In the genomic region with DNA sequence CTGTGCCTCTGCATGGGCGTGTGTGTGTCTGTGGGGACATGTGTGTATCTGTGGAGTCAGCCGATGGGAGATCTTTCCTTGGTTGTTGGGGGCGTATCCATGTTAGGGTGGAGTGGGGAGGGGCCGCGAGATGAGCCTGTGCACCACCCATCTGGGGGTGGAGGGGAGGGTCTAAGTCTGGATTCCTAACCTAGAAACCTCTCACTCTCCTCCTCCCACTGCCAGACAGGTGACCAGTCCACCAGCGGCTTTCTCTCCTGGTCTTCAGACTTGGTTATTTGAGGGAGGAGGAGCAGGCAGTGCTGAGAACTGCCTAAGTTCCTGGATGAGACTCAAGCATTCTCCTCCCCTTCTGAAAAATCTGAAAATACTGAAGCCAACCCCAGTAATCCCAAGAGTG, we compare ENCODE assay signal across 33 cellular contexts. TPM values are rescaled to one million over a fixed set of nuclear protein-coding genes. Genes with fewer than 3 reads are reported as not detected.
DNase-seq lines count a peak whose midpoint lies in the region; ATAC-seq, FAIRE-seq and TF ChIP-seq lines count a peak whose summit lies in the region.
"Had no signal": no experiment of that assay in that cellular context is flagged by ENCODE, and none has a peak within 500 bp of the region (broad histone marks: within the 10 kb centered on the region; RNA-seq: fewer than 3 reads in every experiment).

No MANE protein-coding gene starts in this region.

- H3K4me2 ChIP-seq in K562 (ENCODE audit: insufficient read depth, low read length) (no peak overlapping the region), neural progenitor cell (no peak overlapping the region)

- no peaks in the 10 kb centered on the region for H3K36me3 ChIP-seq in K562 (ENCODE audit: control insufficient read depth, insufficient read depth, low read length)
- no peaks in the 10 kb centered on the region for H3K36me3 ChIP-seq in neural progenitor cell
- H3K36me3 ChIP-seq: cardiac muscle cell, left lung, Peyer's patch had no signal

- no peak overlapping the region for H2AFZ ChIP-seq in K562 (ENCODE audit: low read depth, low read length)
- H2AFZ ChIP-seq in neural progenitor cell (replicated peaks): no peak overlapping the region
- H2AFZ ChIP-seq: parathyroid adenoma had no signal

- no peak for TF ChIP-seq EP300 in K562 (IDR thresholded peaks at IDR 0.05; ENCODE audit: low read length)

- BruUV-seq in K562 (replicated peaks; lab: Mats Ljungman, UMichigan): no TSS peak

- H3K4me3 ChIP-seq in K562: no peak overlapping the region
- no peak overlapping the region for H3K4me3 ChIP-seq in neural progenitor cell
- H3K4me3 ChIP-seq: cardiac muscle cell, coronary artery, left lung, Peyer's patch, skin epidermis had no signal

- H3K4me1 Mint-ChIP-seq in neural progenitor cell: peaks cover 4% of the 10 kb centered on the region

- in situ Hi-C loops in K562 (cut with MboI): no loop called here

- CTCF ChIA-PET in K562 (lab: Yijun Ruan, JAX; ENCODE audit: low intra/inter-chr PET ratio): interaction anchor here (0.6 kb wide), 1 partner anchor 66 kb away, joined by 5 read pairs; no protein-coding TSS in a partner anchor

- intact Hi-C loops in K562 (cut with micrococcal nuclease): no loop called here

- 4% methylated on average over 6 of the region's 6 CpGs for WGBS in K562 (ENCODE audit: insufficient coverage, low coverage, missing lambda C conversion rate)

- H3K9me3 Mint-ChIP-seq in neural progenitor cell: no peaks in the 10 kb centered on the region
- H3K9me3 Mint-ChIP-seq: activated naive CD8-positive, alpha-beta T cell treated with anti-CD3 and anti-CD28 coated beads for 36 hours; activated T-cell treated with anti-CD3 and anti-CD28 coated beads, Interleukin-2, amount 50 U/mL, for 24 hours; memory B cell; stimulated activated memory B cell treated with anti-CD40 and anti-IgM and Interleukin-4, amounts not matched to agents 10 μg/mL and 1 μg/mL and 100 μg/mL, for 72 hours had no signal

- POLR2A ChIA-PET in K562 (lab: Yijun Ruan, JAX): interaction anchor here (0.6 kb wide), 1 partner anchor 16 kb away, joined by 4 read pairs; no protein-coding TSS in a partner anchor

- TF ChIP-seq POLR2A in K562 (conservative IDR thresholded peaks at IDR 0.05): no peak

- peaks cover 8% of the 10 kb centered on the region for H3F3A ChIP-seq in neural progenitor cell (ENCODE audit: low read depth)

- H3K36me3 Mint-ChIP-seq in neural progenitor cell: no peaks in the 10 kb centered on the region
- H3K36me3 Mint-ChIP-seq: activated naive CD8-positive, alpha-beta T cell treated with anti-CD3 and anti-CD28 coated beads for 36 hours; memory B cell; stimulated activated memory B cell treated with anti-CD40 and anti-IgM and Interleukin-4, amounts not matched to agents 10 μg/mL and 1 μg/mL and 100 μg/mL, for 72 hours had no signal

- no peak for TF ChIP-seq CTCF in K562 (IDR thresholded peaks at IDR 0.05 in 2 of 3, conservative IDR thresholded peaks at IDR 0.05 in 1 of 3; ENCODE audit: insufficient read depth in 2 of 3, low read depth in 1 of 3, low read length in 3 of 3)
- TF ChIP-seq CTCF in neural progenitor cell (IDR thresholded peaks at IDR 0.05): no peak

- no peak for FAIRE-seq in K562 (lab: Jason Lieb, UNC)
- FAIRE-seq: GM18507, islet of Langerhans had no signal

- H3K4me3 Mint-ChIP-seq in neural progenitor cell: peak overlapping the region; percentile 50
- H3K4me3 Mint-ChIP-seq: activated CD4-positive, alpha-beta T cell treated with anti-CD3 and anti-CD28 coated beads for 36 hours; activated naive CD8-positive, alpha-beta T cell treated with anti-CD3 and anti-CD28 coated beads for 36 hours; activated T-cell treated with anti-CD3 and anti-CD28 coated beads, Interleukin-2, amount 50 U/mL, for 24 hours; memory B cell; stimulated activated memory B cell treated with anti-CD40 and anti-IgM and Interleukin-4, amounts not matched to agents 10 μg/mL and 1 μg/mL and 100 μg/mL, for 72 hours had no signal

- TF ChIP-seq RAD21 in K562 (CRISPR knock-in tag; conservative IDR thresholded peaks at IDR 0.05 in 1 of 2, IDR thresholded peaks at IDR 0.05 in 1 of 2): no peak

- no peak overlapping the region for H3K9ac ChIP-seq in K562 (ENCODE audit: insufficient read depth in 1 of 2, low read depth in 2 of 2, low read length in 2 of 2)
- no peak overlapping the region for H3K9ac ChIP-seq in neural progenitor cell
- H3K9ac ChIP-seq: parathyroid adenoma had no signal

- no peaks in the 10 kb centered on the region for H3K9me3 ChIP-seq in K562 (replicated peaks; ENCODE audit: control insufficient read depth, insufficient read depth, low read depth, low read length)
- H3K9me3 ChIP-seq in neural progenitor cell (ENCODE audit: low read depth): no peaks in the 10 kb centered on the region
- H3K9me3 ChIP-seq: Caco-2, left lung, Peyer's patch had no signal

- H3K27me3 ChIP-seq in K562 (ENCODE audit: control insufficient read depth in 2 of 2, insufficient read depth in 2 of 2, low read length in 2 of 2) (peaks cover 16 to 30% of the 10 kb centered on the region in 2 experiments), neural progenitor cell (peaks cover 100% of the 10 kb centered on the region)

- no peak overlapping the region for H3K27ac Mint-ChIP-seq in neural progenitor cell
- H3K27ac Mint-ChIP-seq: activated CD4-positive, alpha-beta T cell treated with anti-CD3 and anti-CD28 coated beads for 36 hours; activated naive CD8-positive, alpha-beta T cell treated with anti-CD3 and anti-CD28 coated beads for 36 hours; activated T-cell treated with anti-CD3 and anti-CD28 coated beads, Interleukin-2, amount 50 U/mL, for 24 hours; memory B cell; stimulated activated memory B cell treated with anti-CD40 and anti-IgM and Interleukin-4, amounts not matched to agents 10 μg/mL and 1 μg/mL and 100 μg/mL, for 72 hours had no signal

- H3K27ac ChIP-seq in K562 (ENCODE audit: extremely low read depth, low read depth, low read length) (no peak overlapping the region), neural progenitor cell (no peak overlapping the region)
- H3K27ac ChIP-seq: C4-2B, cardiac muscle cell, coronary artery, left lung, parathyroid adenoma, Peyer's patch, skin epidermis had no signal

- no peaks in the 10 kb centered on the region for H3K79me2 ChIP-seq in K562 (ENCODE audit: control insufficient read depth, insufficient read depth, low read length)
- H3K79me2 ChIP-seq in neural progenitor cell (ENCODE audit: low read depth): no peaks in the 10 kb centered on the region
- H3K79me2 ChIP-seq: parathyroid adenoma had no signal

- H3K9me1 ChIP-seq in K562 (ENCODE audit: control insufficient read depth, insufficient read depth, low read length): no peaks in the 10 kb centered on the region

- DNase-seq in DMS114 treated with DMSO at 0.1 percent for 48 hours (lab: John Stamatoyannopoulos, UW; ENCODE audit: unreplicated experiment): peak; percentile 9
- DNase-seq in NCI-H1694 (lab: John Stamatoyannopoulos, UW): peak; percentile 69
- DNase-seq in K562 (ENCODE audit: extremely low read depth in 1 of 4, low spot score in 3 of 4): peak in 3 of 4 experiments; percentile 31 to 55 (median 53)
- no peak for DNase-seq in neural progenitor cell (ENCODE audit: low spot score)
- DNase-seq in activated effector memory CD4-positive, alpha-beta T cell treated with anti-CD3 and anti-CD28 coated beads, Interleukin-2, amount 50 U/mL, for 16 hours: no peak
- no peak for DNase-seq in COLO668 (lab: John Stamatoyannopoulos, UW; ENCODE audit: unreplicated experiment)
- DNase-seq: activated CD4-positive, alpha-beta T cell treated with anti-CD3 and anti-CD28 coated beads for 36 hours; activated CD8-positive, alpha-beta memory T cell treated with anti-CD3 and anti-CD28 coated beads for 24 hours; activated gamma-delta T cell; activated naive CD8-positive, alpha-beta T cell treated with anti-CD3 and anti-CD28 coated beads for 36 hours; activated T-cell treated with anti-CD3 and anti-CD28 coated beads, Interleukin-2, amount 50 U/mL, for 24 hours; Caco-2; effector memory CD4-positive, alpha-beta T cell; left lung; NCI-H1092; NCI-H1930; NCI-H2227 treated with DMSO at 0.1 percent for 48 hours; Peyer's patch; SHP77; trophoblast cell had no signal

- peaks cover 4 to 52% of the 10 kb centered on the region in 2 experiments; a peak in 3 of 5 replicates for H3K4me1 ChIP-seq in K562 (replicated peaks in 1 of 2; ENCODE audit: control insufficient read depth in 2 of 2, insufficient read depth in 2 of 2, low read length in 2 of 2)
- peaks cover 23% of the 10 kb centered on the region for H3K4me1 ChIP-seq in neural progenitor cell
- H3K4me1 ChIP-seq: parathyroid adenoma had no signal

- ATAC-seq in K562 (peak; percentile 50), GM21447 (IDR thresholded peaks at IDR 0.05; ENCODE audit: unreplicated experiment) (no peak)
- ATAC-seq: activated CD4-positive, alpha-beta T cell treated with anti-CD3 and anti-CD28 coated beads for 36 hours; left lung; stimulated activated memory B cell treated with anti-CD40 and anti-IgM and Interleukin-4, amounts not matched to agents 10 μg/mL and 1 μg/mL and 100 μg/mL, for 72 hours had no signal

- H3K27me3 Mint-ChIP-seq in neural progenitor cell (ENCODE audit: insufficient read depth, low read depth): peaks cover 61% of the 10 kb centered on the region

- H4K20me1 ChIP-seq in K562 (replicated peaks; ENCODE audit: control insufficient read depth, insufficient read depth, low read length) (0 out of 2 replicates have a peak, but pooled peaks cover 8% of the 10 kb centered on the region), neural progenitor cell (ENCODE audit: low read depth) (peaks cover 57% of the 10 kb centered on the region)

RNA-seq across cellular contexts. Expression of a gene that starts 0.9 kb away (rescaled TPM):
- not detected in 2 replicates for total RNA-seq in K562 (2011; cell fraction: chromatin; rRNA removed; ENCODE audit: low replicate concordance)
- not detected in 2 replicates for total RNA-seq in K562 (2011; cell fraction: nucleolus; rRNA removed)
- not detected in 2 replicates for total RNA-seq in K562 (2011; cell fraction: nucleoplasm; rRNA removed)
- total RNA-seq in K562 (2014; rRNA removed): not detected in 2 replicates
- total RNA-seq in K562 (2014; rRNA removed; fragmentation: Illumina TruSeq; extraction: Trizol): not detected in 2 replicates
- not detected in 2 replicates for total RNA-seq in K562 (2015; rRNA removed; fragmentation: Illumina TruSeq; extraction: Trizol)
- total RNA-seq in K562 (2021): not detected in 2 replicates
- polyA plus RNA-seq in K562 (2011; rRNA removed): not detected in 2 replicates
- polyA plus RNA-seq in K562 (2011; cell fraction: cytosol; rRNA removed): not detected in 2 replicates
- not detected in 2 replicates for polyA plus RNA-seq in K562 (2011; cell fraction: nucleus; rRNA removed)
- 0.01 TPM in 1 of 2 replicates, not detected in the other for polyA plus RNA-seq in K562 (2012)
- polyA plus RNA-seq in K562 (2014; fragmentation: Illumina TruSeq; extraction: Trizol): not detected in 2 replicates
- not detected for polyA plus RNA-seq in K562 (2014; fragmentation: Nextera tagmentation; extraction: Ambion mirVana)
- not detected in 2 replicates for polyA plus RNA-seq in K562 (2014; rRNA removed)
- not detected in 2 replicates for polyA minus RNA-seq in K562 (2011; rRNA and poly(A)+ RNA removed)
- polyA minus RNA-seq in K562 (2011; cell fraction: cytosol; rRNA and poly(A)+ RNA removed): not detected in 2 replicates
- not detected in 2 replicates for polyA minus RNA-seq in K562 (2011; cell fraction: nucleus; rRNA and poly(A)+ RNA removed)
- not detected in 2 replicates for total RNA-seq in neural progenitor cell (ENCODE audit: low replicate concordance)
- total RNA-seq: activated CD4-positive, alpha-beta T cell treated with anti-CD3 and anti-CD28 coated beads for 36 hours; activated naive CD8-positive, alpha-beta T cell treated with anti-CD3 and anti-CD28 coated beads for 36 hours; Caco-2; cardiac muscle cell; epithelial cell of proximal tubule; left lung; Peyer's patch; T-helper 2 cell treated with Interferon-gamma antibody and Interleukin-4, amounts not matched to agents 100 ng/mL and 5 ng/mL, for 36 hours had no signal
- polyA plus RNA-seq: cardiac muscle cell, neural cell had no signal

RNA-seq across cellular contexts. Expression of a gene that starts 18.2 kb away (rescaled TPM):
- total RNA-seq in K562 (2011; cell fraction: chromatin; rRNA removed; ENCODE audit: low replicate concordance): not detected in 2 replicates
- total RNA-seq in K562 (2011; cell fraction: nucleolus; rRNA removed): not detected in 2 replicates
- not detected in 2 replicates for total RNA-seq in K562 (2011; cell fraction: nucleoplasm; rRNA removed)
- total RNA-seq in K562 (2014; rRNA removed) (not detected in 2 replicates), K562 (2014; rRNA removed; fragmentation: Illumina TruSeq; extraction: Trizol) (0.07 TPM in 1 of 2 replicates, not detected in the other), K562 (2015; rRNA removed; fragmentation: Illumina TruSeq; extraction: Trizol) (not detected in 2 replicates), K562 (2021) (0.18 TPM in 1 of 2 replicates, not detected in the other), neural progenitor cell (ENCODE audit: low replicate concordance) (0.90 TPM in 1 of 2 replicates, not detected in the other)
- polyA plus RNA-seq in K562 (2011; rRNA removed) (0.10 TPM in 1 of 2 replicates, not detected in the other), K562 (2014; fragmentation: Illumina TruSeq; extraction: Trizol) (0.10 TPM in 1 of 2 replicates, not detected in the other), K562 (2014; fragmentation: Nextera tagmentation; extraction: Ambion mirVana) (under 1 TPM in 1 of 2 experiments, not detected in 1; 0.07 TPM), K562 (2014; rRNA removed) (not detected in 2 replicates)
- 0.15 TPM in 1 of 2 replicates, not detected in the other for polyA plus RNA-seq in K562 (2011; cell fraction: cytosol; rRNA removed)
- 0.07 TPM in 1 of 2 replicates, not detected in the other for polyA plus RNA-seq in K562 (2011; cell fraction: nucleus; rRNA removed)
- polyA plus RNA-seq in K562 (2012): 0.06 and 0.14 TPM in 2 replicates
- not detected in 2 replicates for polyA minus RNA-seq in K562 (2011; rRNA and poly(A)+ RNA removed)
- not detected in 2 replicates for polyA minus RNA-seq in K562 (2011; cell fraction: cytosol; rRNA and poly(A)+ RNA removed)
- polyA minus RNA-seq in K562 (2011; cell fraction: nucleus; rRNA and poly(A)+ RNA removed): not detected in 2 replicates
- total RNA-seq: activated naive CD8-positive, alpha-beta T cell treated with anti-CD3 and anti-CD28 coated beads for 36 hours; Caco-2; epithelial cell of proximal tubule; T-helper 2 cell treated with Interferon-gamma antibody and Interleukin-4, amounts not matched to agents 100 ng/mL and 5 ng/mL, for 36 hours had no signal

RNA-seq across cellular contexts. Expression of a gene that starts 28.3 kb away (rescaled TPM):
- 89.9 and 212 TPM in 2 replicates for total RNA-seq in K562 (2011; cell fraction: chromatin; rRNA removed; ENCODE audit: low replicate concordance)
- 162 and 190 TPM in 2 replicates for total RNA-seq in K562 (2011; cell fraction: nucleolus; rRNA removed)
- 132 TPM in 2 replicates for total RNA-seq in K562 (2011; cell fraction: nucleoplasm; rRNA removed)
- 41.1 and 46.0 TPM in 2 replicates for total RNA-seq in K562 (2014; rRNA removed)
- total RNA-seq in K562 (2014; rRNA removed; fragmentation: Illumina TruSeq; extraction: Trizol): 18.6 and 22.0 TPM in 2 replicates
- 31.6 and 32.1 TPM in 2 replicates for total RNA-seq in K562 (2015; rRNA removed; fragmentation: Illumina TruSeq; extraction: Trizol)
- total RNA-seq in K562 (2021): 60.2 and 69.3 TPM in 2 replicates
- polyA plus RNA-seq in K562 (2011; rRNA removed): 64.4 and 64.9 TPM in 2 replicates
- polyA plus RNA-seq in K562 (2011; cell fraction: cytosol; rRNA removed): 45.8 and 114 TPM in 2 replicates
- polyA plus RNA-seq in K562 (2011; cell fraction: nucleus; rRNA removed): 254 and 418 TPM in 2 replicates
- polyA plus RNA-seq in K562 (2012): 58.5 and 83.7 TPM in 2 replicates
- polyA plus RNA-seq in K562 (2014; fragmentation: Illumina TruSeq; extraction: Trizol): 51.1 and 62.4 TPM in 2 replicates
- polyA plus RNA-seq in K562 (2014; fragmentation: Nextera tagmentation; extraction: Ambion mirVana): 1 to 10 TPM in 1 of 2 experiments, under 1 TPM in 1; 0.63 to 1.9 TPM
- polyA plus RNA-seq in K562 (2014; rRNA removed): 79.9 and 87.0 TPM in 2 replicates
- 27.4 and 54.1 TPM in 2 replicates for polyA minus RNA-seq in K562 (2011; rRNA and poly(A)+ RNA removed)
- 25.1 and 39.6 TPM in 2 replicates for polyA minus RNA-seq in K562 (2011; cell fraction: cytosol; rRNA and poly(A)+ RNA removed)
- 62.2 and 85.6 TPM in 2 replicates for polyA minus RNA-seq in K562 (2011; cell fraction: nucleus; rRNA and poly(A)+ RNA removed)
- total RNA-seq in neural progenitor cell (ENCODE audit: low replicate concordance): 21.5 and 54.9 TPM in 2 replicates

RNA-seq across cellular contexts. Expression of a gene that starts 56.5 kb away (rescaled TPM):
- 3.6 and 11.8 TPM in 2 replicates for total RNA-seq in K562 (2011; cell fraction: chromatin; rRNA removed; ENCODE audit: low replicate concordance)
- 6.8 and 7.2 TPM in 2 replicates for total RNA-seq in K562 (2011; cell fraction: nucleolus; rRNA removed)
- total RNA-seq in K562 (2011; cell fraction: nucleoplasm; rRNA removed): 5.1 and 6.0 TPM in 2 replicates
- 0.82 and 1.2 TPM in 2 replicates for total RNA-seq in K562 (2014; rRNA removed)
- total RNA-seq in K562 (2014; rRNA removed; fragmentation: Illumina TruSeq; extraction: Trizol): 0.29 and 0.33 TPM in 2 replicates
- 0.98 and 1.4 TPM in 2 replicates for total RNA-seq in K562 (2015; rRNA removed; fragmentation: Illumina TruSeq; extraction: Trizol)
- 1.1 and 1.4 TPM in 2 replicates for total RNA-seq in K562 (2021)
- polyA plus RNA-seq in K562 (2011; rRNA removed): 0.58 and 0.67 TPM in 2 replicates
- polyA plus RNA-seq in K562 (2011; cell fraction: cytosol; rRNA removed): 0.34 and 0.92 TPM in 2 replicates
- polyA plus RNA-seq in K562 (2011; cell fraction: nucleus; rRNA removed): 3.7 and 7.7 TPM in 2 replicates
- 1.4 and 3.2 TPM in 2 replicates for polyA plus RNA-seq in K562 (2012)
- polyA plus RNA-seq in K562 (2014; fragmentation: Illumina TruSeq; extraction: Trizol): 0.65 and 0.73 TPM in 2 replicates
- not detected for polyA plus RNA-seq in K562 (2014; fragmentation: Nextera tagmentation; extraction: Ambion mirVana)
- polyA plus RNA-seq in K562 (2014; rRNA removed): 0.86 and 1.4 TPM in 2 replicates
- 0.33 and 0.53 TPM in 2 replicates for polyA minus RNA-seq in K562 (2011; rRNA and poly(A)+ RNA removed)
- not detected in 2 replicates for polyA minus RNA-seq in K562 (2011; cell fraction: cytosol; rRNA and poly(A)+ RNA removed)
- 1.6 and 2.2 TPM in 2 replicates for polyA minus RNA-seq in K562 (2011; cell fraction: nucleus; rRNA and poly(A)+ RNA removed)
- 0.19 and 1.3 TPM in 2 replicates for total RNA-seq in neural progenitor cell (ENCODE audit: low replicate concordance)
- total RNA-seq: epithelial cell of proximal tubule had no signal

RNA-seq across cellular contexts. Expression of a gene that starts 59.7 kb away (rescaled TPM):
- total RNA-seq in K562 (2011; cell fraction: chromatin; rRNA removed; ENCODE audit: low replicate concordance): 0.81 and 8.9 TPM in 2 replicates
- total RNA-seq in K562 (2011; cell fraction: nucleolus; rRNA removed): 7.3 and 7.9 TPM in 2 replicates
- 6.0 and 8.4 TPM in 2 replicates for total RNA-seq in K562 (2011; cell fraction: nucleoplasm; rRNA removed)
- total RNA-seq in K562 (2014; rRNA removed) (15.8 and 18.1 TPM in 2 replicates), K562 (2014; rRNA removed; fragmentation: Illumina TruSeq; extraction: Trizol) (2.0 and 3.0 TPM in 2 replicates), K562 (2015; rRNA removed; fragmentation: Illumina TruSeq; extraction: Trizol) (9.0 and 9.6 TPM in 2 replicates), K562 (2021) (17.2 and 17.4 TPM in 2 replicates), neural progenitor cell (ENCODE audit: low replicate concordance) (0.28 TPM in 1 of 2 replicates, not detected in the other)
- polyA plus RNA-seq in K562 (2011; rRNA removed) (3.3 and 5.8 TPM in 2 replicates), K562 (2014; fragmentation: Illumina TruSeq; extraction: Trizol) (3.1 and 9.3 TPM in 2 replicates), K562 (2014; fragmentation: Nextera tagmentation; extraction: Ambion mirVana) (1 to 10 TPM in 1 of 2 experiments, under 1 TPM in 1; 0.55 to 1.5 TPM), K562 (2014; rRNA removed) (17.8 and 20.0 TPM in 2 replicates)
- 3.3 and 24.0 TPM in 2 replicates for polyA plus RNA-seq in K562 (2011; cell fraction: cytosol; rRNA removed)
- 8.7 and 33.8 TPM in 2 replicates for polyA plus RNA-seq in K562 (2011; cell fraction: nucleus; rRNA removed)
- 23.3 and 34.1 TPM in 2 replicates for polyA plus RNA-seq in K562 (2012)
- polyA minus RNA-seq in K562 (2011; rRNA and poly(A)+ RNA removed): 0.21 and 1.8 TPM in 2 replicates
- 1.5 and 6.7 TPM in 2 replicates for polyA minus RNA-seq in K562 (2011; cell fraction: cytosol; rRNA and poly(A)+ RNA removed)
- 1.00 and 1.8 TPM in 2 replicates for polyA minus RNA-seq in K562 (2011; cell fraction: nucleus; rRNA and poly(A)+ RNA removed)
- total RNA-seq: activated CD4-positive, alpha-beta T cell treated with anti-CD3 and anti-CD28 coated beads for 36 hours; activated naive CD8-positive, alpha-beta T cell treated with anti-CD3 and anti-CD28 coated beads for 36 hours; Caco-2; epithelial cell of proximal tubule; T-helper 2 cell treated with Interferon-gamma antibody and Interleukin-4, amounts not matched to agents 100 ng/mL and 5 ng/mL, for 36 hours had no signal

Comparison
In these comparisons a context has a peak if more than half of its experiments do, and no peak if none do; other contexts are left out.
1. DNase-seq: peak in DMS114 treated with DMSO at 0.1 percent for 48 hours (single experiment), NCI-H1694 (single experiment) and K562 (3 of 4); none in neural progenitor cell (single experiment), activated effector memory CD4-positive, alpha-beta T cell treated with anti-CD3 and anti-CD28 coated beads, Interleukin-2, amount 50 U/mL, for 16 hours (single experiment) and COLO668 (single experiment).